9 cellular contexts compared by ENCODE assay signal in the genomic region with DNA sequence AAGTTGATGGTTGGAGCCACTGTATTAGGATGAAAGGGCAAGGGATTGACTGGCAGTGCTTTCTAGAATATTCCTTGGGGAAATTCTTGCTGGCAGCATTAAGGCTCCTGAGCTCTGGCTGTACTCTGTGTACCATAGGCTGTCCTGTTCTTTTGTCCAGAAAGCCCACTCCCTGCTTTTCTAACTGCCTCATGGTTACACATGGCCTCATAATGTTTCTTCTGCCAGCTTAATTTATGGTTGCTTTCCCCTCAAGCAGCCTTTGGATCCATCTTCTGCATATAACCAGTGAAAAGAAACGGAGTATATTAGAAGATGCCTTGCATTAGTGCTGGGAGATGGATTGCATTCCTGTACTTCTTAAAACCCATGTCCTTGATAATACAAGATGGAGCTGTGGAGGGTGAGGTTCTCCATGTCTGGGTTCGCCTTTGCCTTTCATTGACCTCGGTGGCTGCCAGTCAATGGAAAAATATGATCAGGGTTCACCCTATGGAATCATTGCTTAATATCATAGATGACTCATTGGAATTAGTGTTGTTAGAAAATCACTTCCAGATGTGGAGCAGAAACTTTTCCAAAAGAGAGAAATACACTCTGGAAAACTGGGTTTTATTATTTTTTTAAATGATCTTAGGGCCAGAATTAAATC. TPM values are rescaled to one million over a fixed set of nuclear protein-coding genes. Genes with fewer than 3 reads are reported as not detected.
DNase-seq lines count a peak whose midpoint lies in the region; ATAC-seq and TF ChIP-seq lines count a peak whose summit lies in the region.
"Had no signal": no experiment of that assay in that cellular context is flagged by ENCODE, and none has a peak within 500 bp of the region (broad histone marks: within the 10 kb centered on the region; RNA-seq: fewer than 3 reads in every experiment).

No MANE protein-coding gene starts in this region.

- POLR2A ChIA-PET in CD8-positive, alpha-beta T cell (lab: Charles Lee) = interaction anchor here (0.6 to 0.8 kb wide), 2 partner anchors 13 to 24 kb away, joined by 3 to 4 read pairs; no protein-coding TSS in a partner anchor
- POLR2A ChIA-PET in RWPE1 (lab: Yijun Ruan, JAX; ENCODE audit: low non-redundant PET) = no interaction called here

- no peaks in the 10 kb centered on the region for H3K36me3 ChIP-seq in CD8-positive, alpha-beta T cell (ENCODE audit: insufficient read depth, low read length)
- H3K36me3 ChIP-seq in Peyer's patch = no peaks in the 10 kb centered on the region

- no peak for TF ChIP-seq CTCF in CD8-positive, alpha-beta T cell (IDR thresholded peaks at IDR 0.05)
- no peak for TF ChIP-seq CTCF in RWPE1 (conservative IDR thresholded peaks at IDR 0.05; ENCODE audit: low read depth)
- TF ChIP-seq CTCF in osteocyte (IDR thresholded peaks at IDR 0.05) = no peak
- no peak for TF ChIP-seq CTCF in Peyer's patch (IDR thresholded peaks at IDR 0.05)

- H3K4me1 ChIP-seq in CD8-positive, alpha-beta T cell (ENCODE audit: insufficient read depth, low read length) = peaks cover 62% of the 10 kb centered on the region
- H3K4me1 ChIP-seq in Peyer's patch = no peaks in the 10 kb centered on the region

- H3K36me3 Mint-ChIP-seq in CD8-positive, alpha-beta T cell = peaks cover 14% of the 10 kb centered on the region
- no peaks in the 10 kb centered on the region for H3K36me3 Mint-ChIP-seq in osteocyte (ENCODE audit: unreplicated experiment)

- H3K4me3 ChIP-seq in CD8-positive, alpha-beta T cell (ENCODE audit: low read depth, low read length) = no peak overlapping the region
- no peak overlapping the region for H3K4me3 ChIP-seq in Peyer's patch

- H3K27ac ChIP-seq in CD8-positive, alpha-beta T cell (ENCODE audit: low read depth, low read length) = no peak overlapping the region
- H3K27ac ChIP-seq in RWPE1 (no peak overlapping the region), Peyer's patch (peak overlapping the region in 1 of 4 donors; percentile 22)

- no peaks in the 10 kb centered on the region for H3K9me3 ChIP-seq in CD8-positive, alpha-beta T cell (ENCODE audit: low read length)
- H3K9me3 ChIP-seq in Peyer's patch = no peaks in the 10 kb centered on the region

- no peak for TF ChIP-seq POLR2A in Peyer's patch (IDR thresholded peaks at IDR 0.05)

- intact Hi-C loops in CD8-positive, alpha-beta T cell (cut with DNase I, micrococcal nuclease) = loop anchor here (2.0 kb wide), 2 partner anchors 16 to 22 kb away; no protein-coding TSS in a partner anchor

- no peaks in the 10 kb centered on the region for H3K9me3 Mint-ChIP-seq in CD8-positive, alpha-beta T cell
- no peaks in the 10 kb centered on the region for H3K9me3 Mint-ChIP-seq in osteocyte (ENCODE audit: unreplicated experiment)

- H3K4me3 Mint-ChIP-seq in CD8-positive, alpha-beta T cell = no peak overlapping the region
- H3K4me3 Mint-ChIP-seq in osteocyte (ENCODE audit: unreplicated experiment) = no peak overlapping the region

- DNase-seq in CD8-positive, alpha-beta T cell = no peak
- peak; percentile 78 for DNase-seq in RWPE1 (ENCODE audit: low spot score)
- DNase-seq in fibroblast of gingiva (ENCODE audit: low read depth) = peak; percentile 77
- DNase-seq in osteocyte (ENCODE audit: extremely low spot score, unreplicated experiment) = no peak
- no peak for DNase-seq in Peyer's patch
- no peak for DNase-seq in SHP77 (lab: John Stamatoyannopoulos, UW)
- DNase-seq: activated gamma-delta T cell treated with Interleukin-2 at 50 U/mL for 16 hours had no signal

- CTCF ChIA-PET in CD8-positive, alpha-beta T cell (lab: Charles Lee) = no interaction called here
- CTCF ChIA-PET in RWPE1 (lab: Yijun Ruan, JAX) = interaction anchor here (0.6 kb wide), 2 partner anchors 56 to 298 kb away, joined by 3 to 5 read pairs; no protein-coding TSS in a partner anchor

- H3K27me3 ChIP-seq in CD8-positive, alpha-beta T cell (ENCODE audit: insufficient read depth, low read length) = no peaks in the 10 kb centered on the region
- H3K27me3 ChIP-seq in Peyer's patch = no peaks in the 10 kb centered on the region

- peaks cover 69% of the 10 kb centered on the region for H3K4me1 Mint-ChIP-seq in CD8-positive, alpha-beta T cell (ENCODE audit: low read depth)
- peaks cover 37% of the 10 kb centered on the region for H3K4me1 Mint-ChIP-seq in osteocyte (ENCODE audit: unreplicated experiment)

- H3K27ac Mint-ChIP-seq in CD8-positive, alpha-beta T cell = peak overlapping the region; percentile 79
- H3K27ac Mint-ChIP-seq in osteocyte (ENCODE audit: unreplicated experiment) = peak overlapping the region; percentile 89

- no peaks in the 10 kb centered on the region for H3K27me3 Mint-ChIP-seq in CD8-positive, alpha-beta T cell (ENCODE audit: low read depth)
- no peaks in the 10 kb centered on the region for H3K27me3 Mint-ChIP-seq in osteocyte (ENCODE audit: unreplicated experiment)

- ATAC-seq in CD8-positive, alpha-beta T cell = no peak
- no peak for ATAC-seq in GM18870 (IDR thresholded peaks at IDR 0.05; ENCODE audit: unreplicated experiment)
- ATAC-seq in HG03521 (IDR thresholded peaks at IDR 0.05; ENCODE audit: unreplicated experiment) = no peak

RNA-seq across cellular contexts. Expression of gene DOCK11, which starts 24.7 kb away (rescaled TPM):
- 10 to 100 TPM; 52.8 to 57.9 TPM for total RNA-seq in CD8-positive, alpha-beta T cell
- total RNA-seq in osteocyte = 24.8 and 27.2 TPM in 2 replicates
- 10 to 100 TPM in 2 of 4 donors, 1 to 10 TPM in 2; 5.6 to 34.7 (median 10.4) TPM for total RNA-seq in Peyer's patch

Comparison
In these comparisons a context has a peak if more than half of its experiments do, and no peak if none do; other contexts are left out.
1. DNase-seq: peak in RWPE1 (single experiment) and fibroblast of gingiva (single experiment); none in CD8-positive, alpha-beta T cell (0 of 7), osteocyte (single experiment), Peyer's patch (0 of 3) and SHP77 (0 of 2).